In genomic region chr3:135142530-135142929, GRCh38 we compare ENCODE assay signal across 25 cellular contexts.
A peak's percentile ranks its signal among the peaks of the same experiment; 100 is the strongest.
DNase-seq lines count a peak whose midpoint lies in the region; ATAC-seq, FAIRE-seq and TF ChIP-seq lines count a peak whose summit lies in the region.
"Had no signal": no experiment of that assay in that cellular context is flagged by ENCODE, and none has a peak within 500 bp of the region (broad histone marks: within the 10 kb centered on the region; RNA-seq: fewer than 3 reads in every experiment).

No MANE protein-coding gene starts in this region.

- H3K9me3 ChIP-seq in BLaER1, result no peaks in the 10 kb centered on the region
- no peaks in the 10 kb centered on the region for H3K9me3 ChIP-seq in BLaER1 treated with 17β-estradiol and CSF1 and Interleukin-3, amounts not matched to agents 10 nM and 100 nM (replicated peaks in 1 of 11)
- H3K9me3 ChIP-seq in GM12878 (replicated peaks; ENCODE audit: control insufficient read depth, insufficient read depth, low read length), result no peaks in the 10 kb centered on the region
- no peaks in the 10 kb centered on the region for H3K9me3 ChIP-seq in right lobe of liver
- H3K9me3 ChIP-seq: BE2C had no signal

- DNase-seq in GM12878 (ENCODE audit: low read depth, low spot score), result no peak
- DNase-seq in right lobe of liver, result peak in 1 of 3 donors; percentile 78
- no peak for DNase-seq in cortex of kidney (lab: John Stamatoyannopoulos, UW)
- no peak for DNase-seq in NCI-H1092 treated with DMSO at 0.1 percent for 48 hours (lab: John Stamatoyannopoulos, UW)
- DNase-seq: 8988T; ACHN; BE2C; C1 segment of cervical spinal cord; CD4-positive, alpha-beta memory T cell; CD4-positive, CD25-positive, alpha-beta regulatory T cell; CD8-positive, alpha-beta memory T cell; COR-L47; DMS 273 treated with DMSO at 0.1 percent for 48 hours; DMS153; DMS53; DMS79; DND-41; EL; GDM1 had no signal

- 27% methylated on average over 5 of the region's 5 CpGs for WGBS in GM12878 (ENCODE audit: insufficient coverage, insufficient replicate concordance, low lambda C conversion rate, missing lambda C conversion rate)
- 12% methylated on average over 5 of the region's 5 CpGs for WGBS in right lobe of liver (ENCODE audit: insufficient coverage, low coverage, low lambda C conversion rate, missing lambda C conversion rate)

- H3K36me3 ChIP-seq in BLaER1 (no peaks in the 10 kb centered on the region), GM12878 (ENCODE audit: control insufficient read depth in 2 of 2, insufficient read depth in 2 of 2, low read length in 1 of 2) (peaks cover 0 to 3% of the 10 kb centered on the region in 2 experiments; a peak in 3 of 4 replicates), right lobe of liver (no peaks in the 10 kb centered on the region)
- no peaks in the 10 kb centered on the region for H3K36me3 ChIP-seq in BLaER1 treated with 17β-estradiol and CSF1 and Interleukin-3, amounts not matched to agents 10 nM and 100 nM
- H3K36me3 ChIP-seq: BE2C had no signal

- SMC1A ChIA-PET in GM12878 (lab: Charles Lee; ENCODE audit: uncharacterized antibody, unreplicated experiment), result no interaction called here

- ATAC-seq in GM12878 (no peak), right lobe of liver (peak; percentile 65 to 75 (median 67)), HG02759 (IDR thresholded peaks at IDR 0.05; ENCODE audit: unreplicated experiment) (no peak)

- TF ChIP-seq CTCF in GM12878 (IDR thresholded peaks at IDR 0.05 in 2 of 3, conservative IDR thresholded peaks at IDR 0.05 in 1 of 3; ENCODE audit: control insufficient read depth in 2 of 3, extremely low read depth in 1 of 3, insufficient read depth in 1 of 3, low read depth in 3 of 3, low read length in 3 of 3) (no peak), right lobe of liver (IDR thresholded peaks at IDR 0.05) (no peak)

- H3K4me2 ChIP-seq in BLaER1 (peak overlapping the region; percentile 75), GM12878 (ENCODE audit: control insufficient read depth, insufficient read depth) (no peak overlapping the region)
- peak overlapping the region in 9 of 11 experiments; percentile 29 to 81 (median 69); a peak in 16 of 22 replicates for H3K4me2 ChIP-seq in BLaER1 treated with 17β-estradiol and CSF1 and Interleukin-3, amounts not matched to agents 10 nM and 100 nM

- H3K27me3 ChIP-seq in BLaER1, result no peaks in the 10 kb centered on the region
- H3K27me3 ChIP-seq in BLaER1 treated with 17β-estradiol and CSF1 and Interleukin-3, amounts not matched to agents 10 nM and 100 nM, result no peaks in the 10 kb centered on the region
- H3K27me3 ChIP-seq in GM12878 (replicated peaks in 1 of 2; ENCODE audit: control insufficient read depth in 2 of 2, insufficient read depth in 2 of 2, low read length in 1 of 2), result no peaks in the 10 kb centered on the region
- no peaks in the 10 kb centered on the region for H3K27me3 ChIP-seq in right lobe of liver
- H3K27me3 ChIP-seq: BE2C had no signal

- no peak for TF ChIP-seq RAD21 in GM12878 (IDR thresholded peaks at IDR 0.05; ENCODE audit: insufficient read depth, low read depth, low read length)

- H3K4me3 ChIP-seq in BLaER1, result no peak overlapping the region
- H3K4me3 ChIP-seq in BLaER1 treated with 17β-estradiol and CSF1 and Interleukin-3, amounts not matched to agents 10 nM and 100 nM, result no peak overlapping the region
- H3K4me3 ChIP-seq in GM12878, result no peak overlapping the region
- no peak overlapping the region for H3K4me3 ChIP-seq in right lobe of liver

- H3K9ac ChIP-seq in BLaER1 (no peak overlapping the region), GM12878 (ENCODE audit: control insufficient read depth, insufficient read depth, low read length) (no peak overlapping the region)
- H3K9ac ChIP-seq in BLaER1 treated with 17β-estradiol and CSF1 and Interleukin-3, amounts not matched to agents 10 nM and 100 nM, result no peak overlapping the region

- no peak for TF ChIP-seq POLR2A in GM12878 (IDR thresholded peaks at IDR 0.05; ENCODE audit: low read depth, low read length)
- TF ChIP-seq POLR2A in right lobe of liver (IDR thresholded peaks at IDR 0.05), result no peak

- H3K79me2 ChIP-seq in GM12878 (ENCODE audit: control insufficient read depth, insufficient read depth, low read length), result no peaks in the 10 kb centered on the region

- H4K20me1 ChIP-seq in BLaER1, result no peaks in the 10 kb centered on the region
- H4K20me1 ChIP-seq in BLaER1 treated with 17β-estradiol and CSF1 and Interleukin-3, amounts not matched to agents 10 nM and 100 nM, result no peaks in the 10 kb centered on the region
- no peaks in the 10 kb centered on the region; the same call in 1 of the 2 replicates for H4K20me1 ChIP-seq in GM12878 (ENCODE audit: control insufficient read depth, insufficient read depth)

- CTCF ChIA-PET in GM12878 (lab: Yijun Ruan, JAX), result interaction anchor here (1.1 kb wide), 1 partner anchor 347 kb away, joined by 3 read pairs; the partner anchor contains the start of gene EPHB1

- BruUV-seq in GM12878 (replicated peaks; lab: Mats Ljungman, UMichigan), result TSS peak; percentile 38

- POLR2A ChIA-PET in GM12878 (lab: Charles Lee), result no interaction called here

- RAD21 ChIA-PET in GM12878 (lab: Charles Lee; ENCODE audit: unreplicated experiment), result no interaction called here

- H3K4me1 ChIP-seq in BLaER1, result peaks cover 62% of the 10 kb centered on the region
- peaks cover 0 to 61% (median 43%) of the 10 kb centered on the region in 10 experiments; a peak in 16 of 20 replicates for H3K4me1 ChIP-seq in BLaER1 treated with 17β-estradiol and CSF1 and Interleukin-3, amounts not matched to agents 10 nM and 100 nM
- no peaks in the 10 kb centered on the region for H3K4me1 ChIP-seq in GM12878 (ENCODE audit: control insufficient read depth, insufficient read depth, low read length)
- H3K4me1 ChIP-seq in right lobe of liver, result peaks cover 0 to 51% (median 24%) of the 10 kb centered on the region in 4 donors
- H3K4me1 ChIP-seq: BE2C had no signal

- H2AFZ ChIP-seq in GM12878 (ENCODE audit: control insufficient read depth, low read depth, low read length), result no peak overlapping the region

- TF ChIP-seq EP300 in GM12878 (IDR thresholded peaks at IDR 0.05; ENCODE audit: borderline replicate concordance in 1 of 2, control insufficient read depth in 1 of 2, low read depth in 2 of 2, low read length in 2 of 2), result no peak

- no peak for FAIRE-seq in GM12878 (lab: Jason Lieb, UNC)
- FAIRE-seq: A204.1, GM12891, GM19239 had no signal

- intact Hi-C loops in GM12878 (cut with micrococcal nuclease; ENCODE audit: unreplicated experiment) (no loop called here), right lobe of liver (cut with DNase I) (no loop called here)

- in situ Hi-C loops in GM12878 (cut with MboI), result no loop called here

- H3K27ac ChIP-seq in BLaER1 (no peak overlapping the region), GM12878 (ENCODE audit: control insufficient read depth, insufficient read depth) (no peak overlapping the region), right lobe of liver (peak overlapping the region in 2 of 3 donors; percentile 63 to 70)
- no peak overlapping the region for H3K27ac ChIP-seq in BLaER1 treated with 17β-estradiol and CSF1 and Interleukin-3, amounts not matched to agents 10 nM and 100 nM

TF ChIP-seq in GM12878, 131 proteins besides CTCF, POLR2A, EP300 and RAD21 (continues in another document):
- TF ChIP-seq MEF2A (IDR thresholded peaks at IDR 0.05; ENCODE audit: insufficient read depth, low read depth, low read length) (no peak), HDGF (IDR thresholded peaks at IDR 0.05) (no peak), ATF3 (IDR thresholded peaks at IDR 0.05; ENCODE audit: borderline replicate concordance, extremely low read depth, low read depth, low read length) (no peak), ELK1 (IDR thresholded peaks at IDR 0.05; ENCODE audit: low read depth, low read length) (no peak), TBL1XR1 (IDR thresholded peaks at IDR 0.05; ENCODE audit: low read depth, low read length) (no peak), BHLHE40 (IDR thresholded peaks at IDR 0.05; ENCODE audit: borderline replicate concordance in 1 of 2, low read depth in 2 of 2, low read length in 1 of 2) (no peak), BCL3 (IDR thresholded peaks at IDR 0.05; ENCODE audit: borderline replicate concordance, insufficient read depth, low read depth, low read length, poor library complexity, severe bottlenecking) (no peak), PKNOX1 (IDR thresholded peaks at IDR 0.05) (no peak)

Comparison
In these comparisons a context has a peak if more than half of its experiments do, and no peak if none do; other contexts are left out.
1. H3K27ac ChIP-seq: peak in right lobe of liver (2 of 3); none in BLaER1 (single experiment), BLaER1 treated with 17β-estradiol and CSF1 and Interleukin-3, amounts not matched to agents 10 nM and 100 nM (0 of 11) and GM12878 (single experiment).
2. ATAC-seq: peak in right lobe of liver (4 of 4); none in GM12878 (single experiment) and HG02759 (single experiment).